In genomic region chr3:56976666-56977560, GRCh38 we compare ENCODE assay signal across 1 cellular context.
TF ChIP-seq lines count a peak whose summit lies in the region.

No MANE protein-coding gene starts in this region.

TF ChIP-seq in WTC11, 78 proteins besides CTCF, POLR2A, EP300 and RAD21 (continued from another document):
- TF ChIP-seq ARID4B (CRISPR knock-in tag; IDR thresholded peaks at IDR 0.05; ENCODE audit: borderline replicate concordance) (no peak), ZBTB21 (CRISPR knock-in tag; IDR thresholded peaks at IDR 0.05; ENCODE audit: borderline replicate concordance) (no peak)
